Comparison of ENCODE assay signal across 8 cellular contexts in genomic region chr15:65869954-65870871, GRCh38. TPM values are rescaled to one million over a fixed set of nuclear protein-coding genes. Genes with fewer than 3 reads are reported as not detected.
DNase-seq lines count a peak whose midpoint lies in the region; TF ChIP-seq lines count a peak whose summit lies in the region.

No MANE protein-coding gene starts in this region.

- 1% methylated on average over 43 of the region's 43 CpGs for WGBS in esophagus, 2 donors

- H3K36me3 Mint-ChIP-seq in type B pancreatic cell, result peaks cover 12% of the 10 kb centered on the region

- peak overlapping the region; percentile 72 for H3K4me3 ChIP-seq in GM12864 (ENCODE audit: low read depth, low read length)
- peak overlapping the region; percentile 92 for H3K4me3 ChIP-seq in NB4 (ENCODE audit: low read depth, low read length)
- peak overlapping the region; percentile 91 to 98 for H3K4me3 ChIP-seq in esophagus (ENCODE audit: low read depth in 1 of 2, low read length in 2 of 2)
- H3K4me3 ChIP-seq in mucosa of stomach (ENCODE audit: low read length), result peak overlapping the region; percentile 88

- H3K4me1 ChIP-seq in esophagus (ENCODE audit: control insufficient read depth in 2 of 2, insufficient read depth in 2 of 2, low read length in 1 of 2) (peaks cover 0 to 3% of the 10 kb centered on the region in 2 donors), mucosa of stomach (ENCODE audit: control insufficient read depth, insufficient read depth, low read length) (no peaks in the 10 kb centered on the region)

- H3K36me3 ChIP-seq in esophagus (ENCODE audit: control insufficient read depth in 2 of 2, insufficient read depth in 2 of 2, low read length in 1 of 2) (peaks cover 0 to 1% of the 10 kb centered on the region in 2 donors), mucosa of stomach (ENCODE audit: control insufficient read depth, insufficient read depth, low read length) (no peaks in the 10 kb centered on the region)

- peak overlapping the region; percentile 100 for H3K4me3 Mint-ChIP-seq in type B pancreatic cell

- peak overlapping the region; percentile 95 to 99 for H3K27ac ChIP-seq in esophagus (ENCODE audit: low read depth in 2 of 2, low read length in 1 of 2)

- H3K27me3 ChIP-seq in esophagus (ENCODE audit: control insufficient read depth in 1 of 2, insufficient read depth in 2 of 2, low read length in 2 of 2), result no peaks in the 10 kb centered on the region
- no peaks in the 10 kb centered on the region for H3K27me3 ChIP-seq in mucosa of stomach (ENCODE audit: control insufficient read depth, insufficient read depth, low read length)

- TF ChIP-seq CTCF in GM12864 (IDR thresholded peaks at IDR 0.05; ENCODE audit: low read depth, low read length, missing control alignments) (no peak), NB4 (IDR thresholded peaks at IDR 0.05; ENCODE audit: low read depth, low read length) (no peak), type B pancreatic cell (conservative IDR thresholded peaks at IDR 0.05) (no peak)

- H3K4me1 Mint-ChIP-seq in type B pancreatic cell (ENCODE audit: unreplicated experiment), result peaks cover 14% of the 10 kb centered on the region

- peaks cover 9% of the 10 kb centered on the region for H3K27me3 Mint-ChIP-seq in type B pancreatic cell

- peak overlapping the region; percentile 98 for H3K27ac Mint-ChIP-seq in type B pancreatic cell

- H3K9me3 ChIP-seq in esophagus (ENCODE audit: control insufficient read depth in 2 of 2, insufficient read depth in 1 of 2, low read depth in 1 of 2, low read length in 1 of 2) (no peaks in the 10 kb centered on the region), mucosa of stomach (ENCODE audit: control insufficient read depth, low read length) (no peaks in the 10 kb centered on the region)

- peak overlapping the region; percentile 99 for H3K9ac ChIP-seq in mucosa of stomach (ENCODE audit: low read length)

- no peaks in the 10 kb centered on the region for H3K9me3 Mint-ChIP-seq in type B pancreatic cell

- no peak for TF ChIP-seq POLR2A in NB4 (IDR thresholded peaks at IDR 0.05; ENCODE audit: extremely low read depth, insufficient read length)

- DNase-seq in A172 (ENCODE audit: low spot score) (peak; percentile 45), GM12864 (ENCODE audit: low read depth) (no peak), NB4 (ENCODE audit: low read depth) (peak; percentile 45), type B pancreatic cell (ENCODE audit: extremely low spot score, unreplicated experiment) (no peak)
- DNase-seq in activated CD4-positive, alpha-beta T cell treated with anti-CD3 and anti-CD28 coated beads for 48 hours, result peak; percentile 34
- no peak for DNase-seq in effector CD8-positive, alpha-beta T cell (lab: John Stamatoyannopoulos, UW)

RNA-seq across cellular contexts. Expression of gene RAB11A, which starts 0.9 kb away (rescaled TPM):
- 271 and 277 TPM in 2 replicates for total RNA-seq in A172 (2014; rRNA removed; shearing (Covaris generic))
- polyA plus RNA-seq in esophagus, result 100 to 1,000 TPM; 399 to 610 TPM
- total RNA-seq in type B pancreatic cell (ENCODE audit: low replicate concordance), result 266 and 484 TPM in 2 replicates

Comparison
In these comparisons a context has a peak if more than half of its experiments do, and no peak if none do; other contexts are left out.
1. DNase-seq: peak in A172 (single experiment), NB4 (single experiment) and activated CD4-positive, alpha-beta T cell treated with anti-CD3 and anti-CD28 coated beads for 48 hours (single experiment); none in GM12864 (single experiment), type B pancreatic cell (single experiment) and effector CD8-positive, alpha-beta T cell (single experiment).
2. Peak in every context shown above with its lines, with median percentiles within 50 percentile points of each other: H3K4me3 ChIP-seq.